19 cellular contexts compared by ENCODE assay signal in genomic region chr1:70941563-70941962, GRCh38.
"Had no signal": no experiment of that assay in that cellular context is flagged by ENCODE, and none has a peak within 500 bp of the region (broad histone marks: within the 10 kb centered on the region; RNA-seq: fewer than 3 reads in every experiment).

No MANE protein-coding gene starts in this region.

- H3K27me3 ChIP-seq: esophagus muscularis mucosa, hepatocyte, neutrophil, right atrium auricular region, sigmoid colon, suprapubic skin, thyroid gland had no signal

- ATAC-seq: effector memory CD8-positive, alpha-beta T cell; left colon; left ventricle myocardium superior; naive thymus-derived CD4-positive, alpha-beta T cell had no signal

- H3K36me3 ChIP-seq: esophagus muscularis mucosa, neutrophil, right atrium auricular region, sigmoid colon, suprapubic skin, thyroid gland had no signal

- DNase-seq: effector memory CD8-positive, alpha-beta T cell; foreskin melanocyte; head of caudate nucleus; left colon; left ventricle myocardium superior; mesendoderm; naive thymus-derived CD4-positive, alpha-beta T cell; sigmoid colon; small intestine; stimulated activated CD4-positive, alpha-beta T cell treated with anti-CD3 and anti-CD28 coated beads, Interleukin-12 subunit alpha, Interleukin-12 subunit beta, amount 100 ng/mL, for 4 hours; stimulated activated naive CD4-positive, alpha-beta T cell; thyroid gland had no signal

- H3K4me2 ChIP-seq: hepatocyte had no signal

- H3K79me2 ChIP-seq: hepatocyte had no signal

- H3K4me3 ChIP-seq: esophagus muscularis mucosa, hepatocyte, lung, right atrium auricular region, sigmoid colon, suprapubic skin, thyroid gland had no signal

- H3K9me3 ChIP-seq: esophagus muscularis mucosa, neutrophil, right atrium auricular region, sigmoid colon, suprapubic skin, thyroid gland had no signal

- H3K27ac ChIP-seq: epithelial cell of prostate, esophagus muscularis mucosa, hepatocyte, neutrophil, right atrium auricular region, suprapubic skin, thyroid gland had no signal

- H3K4me1 ChIP-seq: esophagus muscularis mucosa, right atrium auricular region, suprapubic skin, thyroid gland had no signal

- H2AFZ ChIP-seq: hepatocyte had no signal
